Comparison of ENCODE assay signal across 16 cellular contexts in genomic region chr16:3026003-3026378, GRCh38. TPM values are rescaled to one million over a fixed set of nuclear protein-coding genes. Genes with fewer than 3 reads are reported as not detected.
DNase-seq lines count a peak whose midpoint lies in the region; ATAC-seq and TF ChIP-seq lines count a peak whose summit lies in the region.
"Had no signal": no experiment of that assay in that cellular context is flagged by ENCODE, and none has a peak within 500 bp of the region (broad histone marks: within the 10 kb centered on the region; RNA-seq: fewer than 3 reads in every experiment).

No MANE protein-coding gene starts in this region.

- H3K4me1 Mint-ChIP-seq in endodermal cell, result peaks cover 22% of the 10 kb centered on the region
- H3K4me1 Mint-ChIP-seq in neural progenitor cell, result peaks cover 39% of the 10 kb centered on the region

- no peak overlapping the region for H3K4me2 ChIP-seq in neural progenitor cell

- H3K4me1 ChIP-seq in right atrium auricular region (peaks cover 0 to 52% of the 10 kb centered on the region in 2 donors), endodermal cell (ENCODE audit: control insufficient read depth, insufficient read depth, low read length) (peaks cover 12% of the 10 kb centered on the region), neural progenitor cell (peaks cover 19% of the 10 kb centered on the region), tibial artery (peaks cover 0 to 58% (median 50%) of the 10 kb centered on the region in 4 donors)

- H3K36me3 Mint-ChIP-seq in endodermal cell (ENCODE audit: low read depth), result peaks cover 23% of the 10 kb centered on the region
- peaks cover 9% of the 10 kb centered on the region for H3K36me3 Mint-ChIP-seq in neural progenitor cell

- intact Hi-C loops in left ventricle myocardium superior (cut with micrococcal nuclease) (no loop called here), tibial artery (cut with DNase I; ENCODE audit: low total_unique reads) (no loop called here)

- H3K4me3 ChIP-seq in right atrium auricular region (no peak overlapping the region), endodermal cell (ENCODE audit: low read length) (no peak overlapping the region), neural progenitor cell (no peak overlapping the region), tibial artery (no peak overlapping the region)

- no peak overlapping the region for H3K9ac ChIP-seq in endodermal cell (ENCODE audit: extremely low read depth, low read length, poor library complexity, severe bottlenecking)
- H3K9ac ChIP-seq in neural progenitor cell, result no peak overlapping the region

- H3K27ac ChIP-seq in right atrium auricular region (no peak overlapping the region), endodermal cell (ENCODE audit: low read depth, low read length) (no peak overlapping the region), neural progenitor cell (no peak overlapping the region), tibial artery (no peak overlapping the region)
- H3K27ac ChIP-seq: 22Rv1 had no signal

- DNase-seq in left ventricle myocardium superior (peak; percentile 20), right atrium auricular region (ENCODE audit: low spot score) (no peak), endodermal cell (peak; percentile 35), neural progenitor cell (ENCODE audit: low spot score) (no peak), tibial artery (no peak), omental fat pad (ENCODE audit: low spot score) (no peak), NCI-H2196 treated with DMSO at 0.1 percent for 48 hours (lab: John Stamatoyannopoulos, UW; ENCODE audit: unreplicated experiment) (no peak)
- DNase-seq in activated effector memory CD4-positive, alpha-beta T cell treated with Interleukin-2 at 50 U/mL for 16 hours, result no peak
- DNase-seq: Caco-2; CD8-positive, alpha-beta memory T cell; DMS53; GF-D8; IMR-90 had no signal

- H3K27me3 ChIP-seq in right atrium auricular region (peaks cover 4 to 7% of the 10 kb centered on the region in 2 donors), endodermal cell (ENCODE audit: control insufficient read depth, insufficient read depth, low read length, poor library complexity, severe bottlenecking) (peaks cover 4% of the 10 kb centered on the region), neural progenitor cell (peaks cover 12% of the 10 kb centered on the region), tibial artery (peaks cover 0 to 21% of the 10 kb centered on the region in 2 donors)

- no peak overlapping the region for H3K27ac Mint-ChIP-seq in endodermal cell
- H3K27ac Mint-ChIP-seq in neural progenitor cell, result no peak overlapping the region

- WGBS in endodermal cell (ENCODE audit: insufficient coverage in 1 of 2, insufficient read length in 1 of 2), 2 experiments, result 92 to 95% methylated on average over 7 to 8 of the region's 8 CpGs

- peaks cover 34% of the 10 kb centered on the region for H3F3A ChIP-seq in neural progenitor cell (ENCODE audit: low read depth)

- peaks cover 23% of the 10 kb centered on the region for H3K27me3 Mint-ChIP-seq in endodermal cell (ENCODE audit: insufficient read depth)
- peaks cover 22% of the 10 kb centered on the region for H3K27me3 Mint-ChIP-seq in neural progenitor cell (ENCODE audit: insufficient read depth, low read depth)

- H2AFZ ChIP-seq in neural progenitor cell (replicated peaks), result no peak overlapping the region

- no peak for ATAC-seq in left ventricle myocardium superior
- ATAC-seq in omental fat pad (ENCODE audit: low FRiP score), result no peak
- ATAC-seq: HCT116 had no signal

- H3K4me3 Mint-ChIP-seq in endodermal cell (no peak overlapping the region), neural progenitor cell (peak overlapping the region; percentile 38)

- H3K79me2 ChIP-seq in neural progenitor cell (ENCODE audit: low read depth), result peaks cover 10% of the 10 kb centered on the region

- no peak for TF ChIP-seq CTCF in right atrium auricular region (IDR thresholded peaks at IDR 0.05)
- no peak for TF ChIP-seq CTCF in endodermal cell (conservative IDR thresholded peaks at IDR 0.05)
- no peak for TF ChIP-seq CTCF in neural progenitor cell (IDR thresholded peaks at IDR 0.05)
- no peak for TF ChIP-seq CTCF in tibial artery (IDR thresholded peaks at IDR 0.05)
- no peak for TF ChIP-seq CTCF in omental fat pad (IDR thresholded peaks at IDR 0.05)

- H4K20me1 ChIP-seq in neural progenitor cell (ENCODE audit: low read depth), result peaks cover 53% of the 10 kb centered on the region

- H3K9me3 ChIP-seq in right atrium auricular region (no peaks in the 10 kb centered on the region), endodermal cell (ENCODE audit: control insufficient read depth, low read length) (no peaks in the 10 kb centered on the region), neural progenitor cell (ENCODE audit: low read depth) (no peaks in the 10 kb centered on the region), tibial artery (no peaks in the 10 kb centered on the region)
- H3K9me3 ChIP-seq: Caco-2 had no signal

- H3K9me3 Mint-ChIP-seq in endodermal cell (no peaks in the 10 kb centered on the region), neural progenitor cell (no peaks in the 10 kb centered on the region)

- H3K36me3 ChIP-seq in right atrium auricular region, result peaks cover 13% of the 10 kb centered on the region
- H3K36me3 ChIP-seq in endodermal cell (ENCODE audit: control insufficient read depth, insufficient read depth, low read length), result peaks cover 30% of the 10 kb centered on the region
- no peaks in the 10 kb centered on the region for H3K36me3 ChIP-seq in neural progenitor cell
- H3K36me3 ChIP-seq in tibial artery, result peaks cover 0 to 21% (median 16%) of the 10 kb centered on the region in 3 donors

RNA-seq across cellular contexts. Expression of gene THOC6, which starts 2.2 kb away (rescaled TPM):
- total RNA-seq in left ventricle myocardium superior, result 11.3 TPM
- total RNA-seq in right atrium auricular region, result 10 to 100 TPM in 1 of 2 donors, 1 to 10 TPM in 1; 7.4 to 12.6 TPM
- 10 to 100 TPM; 45.8 to 52.4 TPM for total RNA-seq in endodermal cell
- polyA plus RNA-seq in endodermal cell (2013, experiment 1 of 2), result 34.6 TPM
- 34.8 TPM for polyA plus RNA-seq in endodermal cell (2013, experiment 2 of 2)
- total RNA-seq in neural progenitor cell (ENCODE audit: low replicate concordance), result 16.6 and 28.6 TPM in 2 replicates
- total RNA-seq in omental fat pad, result 10 to 100 TPM; 15.7 to 33.9 (median 26.7) TPM

RNA-seq across cellular contexts. Expression of gene HCFC1R1, which starts 2.2 kb away (rescaled TPM):
- total RNA-seq in left ventricle myocardium superior (61.1 TPM), right atrium auricular region (10 to 100 TPM; 22.5 to 33.1 TPM), endodermal cell (10 to 100 TPM; 49.8 to 59.1 TPM), neural progenitor cell (ENCODE audit: low replicate concordance) (1.6 and 15.7 TPM in 2 replicates), omental fat pad (10 to 100 TPM in 3 of 4 donors, 1 to 10 TPM in 1; 8.5 to 20.6 (median 13.1) TPM)
- 68.3 TPM for polyA plus RNA-seq in endodermal cell (2013, experiment 1 of 2)
- polyA plus RNA-seq in endodermal cell (2013, experiment 2 of 2), result 61.5 TPM

RNA-seq across cellular contexts. Expression of gene TNFRSF12A, which starts 5.8 kb away (rescaled TPM):
- total RNA-seq in left ventricle myocardium superior, result 17.7 TPM
- total RNA-seq in right atrium auricular region, result 100 to 1,000 TPM in 1 of 2 donors, 10 to 100 TPM in 1; 36.8 to 280 TPM
- total RNA-seq in endodermal cell, result 10 to 100 TPM; 37.8 to 43.5 TPM
- polyA plus RNA-seq in endodermal cell (2013, experiment 1 of 2), result 38.0 TPM
- 36.2 TPM for polyA plus RNA-seq in endodermal cell (2013, experiment 2 of 2)
- 6.7 and 14.3 TPM in 2 replicates for total RNA-seq in neural progenitor cell (ENCODE audit: low replicate concordance)
- 100 to 1,000 TPM in 2 of 4 donors, 10 to 100 TPM in 1, 1 to 10 TPM in 1; 9.0 to 465 (median 94.3) TPM for total RNA-seq in omental fat pad

RNA-seq across cellular contexts. Expression of gene CLDN6, which starts 8.0 kb away (rescaled TPM):
- total RNA-seq in left ventricle myocardium superior (not detected), right atrium auricular region (not detected), endodermal cell (100 to 1,000 TPM; 404 to 572 TPM), neural progenitor cell (ENCODE audit: low replicate concordance) (31.6 and 60.0 TPM in 2 replicates), omental fat pad (not detected)
- 135 TPM for polyA plus RNA-seq in endodermal cell (2013, experiment 1 of 2)
- polyA plus RNA-seq in endodermal cell (2013, experiment 2 of 2), result 120 TPM
- total RNA-seq: CD8-positive, alpha-beta memory T cell; IMR-90 had no signal
- polyA plus RNA-seq: CD8-positive, alpha-beta memory T cell had no signal

RNA-seq across cellular contexts. Expression of gene BICDL2, which starts 10.8 kb away (rescaled TPM):
- total RNA-seq in left ventricle myocardium superior, result not detected
- under 1 TPM in 1 of 2 donors, not detected in 1; 0.28 TPM for total RNA-seq in right atrium auricular region
- 1 to 10 TPM; 4.7 to 8.2 TPM for total RNA-seq in endodermal cell
- 0.64 TPM for polyA plus RNA-seq in endodermal cell (2013, experiment 1 of 2)
- polyA plus RNA-seq in endodermal cell (2013, experiment 2 of 2), result 0.17 TPM
- total RNA-seq in neural progenitor cell (ENCODE audit: low replicate concordance), result 0.12 TPM in 1 of 2 replicates, not detected in the other
- under 1 TPM in 1 of 4 donors, not detected in 3; 0.47 TPM for total RNA-seq in omental fat pad
- total RNA-seq: A673; CD8-positive, alpha-beta memory T cell had no signal
- polyA plus RNA-seq: CD8-positive, alpha-beta memory T cell had no signal

Comparison
In these comparisons a context has a peak if more than half of its experiments do, and no peak if none do; other contexts are left out.
1. DNase-seq: peak in left ventricle myocardium superior (single experiment) and endodermal cell (single experiment); none in right atrium auricular region (single experiment), neural progenitor cell (single experiment), activated effector memory CD4-positive, alpha-beta T cell treated with Interleukin-2 at 50 U/mL for 16 hours (single experiment), tibial artery (0 of 2), omental fat pad (single experiment) and NCI-H2196 treated with DMSO at 0.1 percent for 48 hours (single experiment).